ENCODE assay signal across 16 cellular contexts in the genomic region with DNA sequence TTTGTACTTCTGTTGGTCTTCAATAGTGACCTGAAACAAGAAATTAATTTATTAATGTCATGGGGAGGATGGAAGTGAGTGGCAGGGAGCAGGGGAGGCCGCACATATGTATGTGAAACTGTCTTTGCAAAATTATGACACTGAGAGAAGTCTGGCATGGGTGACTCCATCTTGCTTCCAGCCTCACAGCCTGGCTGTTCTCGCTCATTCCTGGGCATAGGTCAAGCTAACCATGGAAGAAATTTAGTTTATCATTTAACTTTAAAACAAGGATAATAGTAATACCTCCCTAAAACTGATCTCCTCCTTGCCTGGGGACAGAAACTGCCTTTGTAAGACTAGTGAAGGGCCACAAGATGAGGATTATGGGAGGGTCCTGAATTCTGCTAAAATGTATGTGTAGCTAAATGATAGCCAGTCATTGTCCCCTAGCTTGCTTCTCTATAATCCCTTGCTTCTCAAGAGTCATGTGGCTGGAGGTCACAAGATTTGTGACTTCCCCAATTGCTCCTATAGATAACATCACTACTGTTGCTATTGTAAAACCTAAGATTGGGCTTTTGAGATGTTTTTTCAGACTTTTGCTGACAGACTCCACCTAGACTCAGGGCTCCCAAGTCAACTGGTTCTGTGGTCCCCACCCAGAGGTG.
"Had no signal": no experiment of that assay in that cellular context is flagged by ENCODE, and none has a peak within 500 bp of the region (broad histone marks: within the 10 kb centered on the region; RNA-seq: fewer than 3 reads in every experiment).

No MANE protein-coding gene starts in this region.

- H3K36me3 ChIP-seq: right lobe of liver, tibial artery, upper lobe of right lung, vagina had no signal

- H3K4me1 ChIP-seq: psoas muscle, right lobe of liver, tibial artery, upper lobe of right lung, vagina had no signal

- H3K27ac ChIP-seq: psoas muscle, right lobe of liver, tibial artery, upper lobe of right lung, vagina had no signal

- H3K4me3 ChIP-seq: psoas muscle, right lobe of liver, tibial artery, upper lobe of right lung, vagina had no signal

- H3K27me3 ChIP-seq: right lobe of liver, tibial artery, upper lobe of right lung, vagina had no signal

- DNase-seq: dermis blood vessel endothelial cell; endodermal cell; foreskin melanocyte; head of caudate nucleus; hypothalamus; kidney glomerular epithelial cell; naive B cell; psoas muscle; retina; right lobe of liver; stimulated activated CD4-positive, alpha-beta T cell treated with anti-CD3 and anti-CD28 coated beads, Interleukin-4, amount 100 ng/mL, for 1 hour; stimulated activated CD8-positive, alpha-beta memory T cell treated with anti-CD3 and anti-CD28 coated beads, Interleukin-4, amount 100 ng/mL, for 48 hours; upper lobe of right lung had no signal

- ATAC-seq: psoas muscle; right lobe of liver; stimulated activated effector memory CD8-positive, alpha-beta T cell treated with anti-CD3 and anti-CD28 coated beads, Interleukin-12 subunit alpha, Interleukin-12 subunit beta, amount 100 ng/mL, for 72 hours; upper lobe of right lung had no signal

- H3K9me3 ChIP-seq: psoas muscle, right lobe of liver had no signal
